17 cellular contexts compared by ENCODE assay signal in the genomic region with DNA sequence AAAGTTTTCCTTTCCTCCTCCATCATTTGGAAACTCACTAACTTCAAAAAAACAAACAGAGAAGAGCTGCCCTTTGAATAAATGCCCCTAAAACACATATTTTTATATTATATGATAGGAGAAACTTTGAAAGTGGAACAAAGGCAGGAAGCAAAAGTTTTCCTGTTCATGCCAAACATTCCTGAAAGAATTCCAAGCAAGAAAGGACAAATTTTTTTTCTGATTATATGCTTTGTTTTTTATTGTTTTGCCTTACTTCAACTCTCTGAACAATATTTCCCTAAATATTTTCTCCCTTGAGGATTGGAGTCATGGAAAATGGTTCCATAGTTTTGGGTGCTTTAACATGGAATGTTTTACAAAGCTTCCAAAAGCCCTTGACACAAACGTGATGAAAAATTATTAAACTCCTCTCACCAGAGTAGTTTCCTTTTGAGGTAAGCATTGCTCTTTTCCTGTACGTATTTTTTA.
"Had no signal": no experiment of that assay in that cellular context is flagged by ENCODE, and none has a peak within 500 bp of the region (broad histone marks: within the 10 kb centered on the region; RNA-seq: fewer than 3 reads in every experiment).

No MANE protein-coding gene starts in this region.

- H3K27ac Mint-ChIP-seq: activated CD4-positive, alpha-beta memory T cell treated with anti-CD3 and anti-CD28 coated beads, Interleukin-2, amount 10 ng/mL, durations not matched to agents 7 days and 5 days; activated naive CD4-positive, alpha-beta T cell treated with anti-CD3 and anti-CD28 coated beads, Interleukin-2, amount 10 ng/mL, durations not matched to agents 7 days and 5 days; activated T-cell treated with anti-CD3 and anti-CD28 coated beads, Interleukin-2, amount 50 U/mL, for 24 hours; stimulated activated naive B cell treated with anti-CD40 and anti-IgM and Interleukin-4, amounts not matched to agents 10 μg/mL and 1 μg/mL and 100 μg/mL, for 72 hours; WTC11 had no signal

- H3K4me1 Mint-ChIP-seq: activated CD4-positive, alpha-beta memory T cell treated with anti-CD3 and anti-CD28 coated beads, Interleukin-2, amount 10 ng/mL, durations not matched to agents 7 days and 5 days; activated naive CD4-positive, alpha-beta T cell treated with anti-CD3 and anti-CD28 coated beads, Interleukin-2, amount 10 ng/mL, durations not matched to agents 7 days and 5 days; neural crest cell; stimulated activated naive B cell treated with anti-CD40 and anti-IgM and Interleukin-4, amounts not matched to agents 10 μg/mL and 1 μg/mL and 100 μg/mL, for 72 hours; WTC11 had no signal

- H3K27me3 Mint-ChIP-seq: activated CD4-positive, alpha-beta memory T cell treated with anti-CD3 and anti-CD28 coated beads, Interleukin-2, amount 10 ng/mL, durations not matched to agents 7 days and 5 days; activated naive CD4-positive, alpha-beta T cell treated with anti-CD3 and anti-CD28 coated beads, Interleukin-2, amount 10 ng/mL, durations not matched to agents 7 days and 5 days had no signal

- ATAC-seq: psoas muscle; stimulated activated naive B cell treated with anti-CD40 and anti-IgM and Interleukin-4, amounts not matched to agents 10 μg/mL and 1 μg/mL and 100 μg/mL, for 72 hours; WTC11 had no signal

- H3K9me3 Mint-ChIP-seq: activated CD4-positive, alpha-beta memory T cell treated with anti-CD3 and anti-CD28 coated beads, Interleukin-2, amount 10 ng/mL, durations not matched to agents 7 days and 5 days; activated naive CD4-positive, alpha-beta T cell treated with anti-CD3 and anti-CD28 coated beads, Interleukin-2, amount 10 ng/mL, durations not matched to agents 7 days and 5 days; activated T-cell treated with anti-CD3 and anti-CD28 coated beads, Interleukin-2, amount 50 U/mL, for 24 hours; neural crest cell; WTC11 had no signal

- DNase-seq: activated CD4-positive, alpha-beta memory T cell treated with anti-CD3 and anti-CD28 coated beads, Interleukin-2, amount 10 ng/mL, durations not matched to agents 7 days and 5 days; activated CD4-positive, alpha-beta T cell treated with anti-CD3 and anti-CD28 coated beads for 4 hours; activated naive CD4-positive, alpha-beta T cell treated with anti-CD3 and anti-CD28 coated beads, Interleukin-2, amount 10 ng/mL, durations not matched to agents 7 days and 5 days; activated T-cell treated with anti-CD3 and anti-CD28 coated beads, Interleukin-2, amount 50 U/mL, for 24 hours; adrenal gland; foreskin melanocyte; psoas muscle; sigmoid colon; stimulated activated CD4-positive, alpha-beta T cell treated with anti-CD3 and anti-CD28 coated beads, Interleukin-2, amount 100 ng/mL, for 48 hours; stimulated activated naive B cell treated with anti-CD40 and anti-IgM and Interleukin-4, amounts not matched to agents 10 μg/mL and 1 μg/mL and 100 μg/mL, for 72 hours; SW 1271; tibial artery; uterus had no signal

- H3K27me3 ChIP-seq: adrenal gland, cardiac muscle cell, sigmoid colon, tibial artery, uterus had no signal

- H3K27ac ChIP-seq: cardiac muscle cell, psoas muscle, sigmoid colon, tibial artery, uterus had no signal

- H3K4me1 ChIP-seq: adrenal gland, psoas muscle, sigmoid colon, tibial artery, uterus had no signal

- H3K36me3 Mint-ChIP-seq: activated naive CD4-positive, alpha-beta T cell treated with anti-CD3 and anti-CD28 coated beads, Interleukin-2, amount 10 ng/mL, durations not matched to agents 7 days and 5 days; stimulated activated naive B cell treated with anti-CD40 and anti-IgM and Interleukin-4, amounts not matched to agents 10 μg/mL and 1 μg/mL and 100 μg/mL, for 72 hours; WTC11 had no signal

- H3K4me3 ChIP-seq: adrenal gland, cardiac muscle cell, psoas muscle, sigmoid colon, tibial artery, uterus had no signal

- H3K9me3 ChIP-seq: adrenal gland, psoas muscle, sigmoid colon, tibial artery, uterus had no signal

- FAIRE-seq: TTC549 had no signal

- H3K36me3 ChIP-seq: adrenal gland, cardiac muscle cell, sigmoid colon, tibial artery, uterus had no signal

- H3K4me3 Mint-ChIP-seq: activated CD4-positive, alpha-beta memory T cell treated with anti-CD3 and anti-CD28 coated beads, Interleukin-2, amount 10 ng/mL, durations not matched to agents 7 days and 5 days; activated naive CD4-positive, alpha-beta T cell treated with anti-CD3 and anti-CD28 coated beads, Interleukin-2, amount 10 ng/mL, durations not matched to agents 7 days and 5 days; activated T-cell treated with anti-CD3 and anti-CD28 coated beads, Interleukin-2, amount 50 U/mL, for 24 hours; neural crest cell; stimulated activated naive B cell treated with anti-CD40 and anti-IgM and Interleukin-4, amounts not matched to agents 10 μg/mL and 1 μg/mL and 100 μg/mL, for 72 hours; WTC11 had no signal
